In genomic region chrY:14290656-14291375, GRCh38 we compare ENCODE assay signal across 18 cellular contexts.
"Had no signal": no experiment of that assay in that cellular context is flagged by ENCODE, and none has a peak within 500 bp of the region (broad histone marks: within the 10 kb centered on the region; RNA-seq: fewer than 3 reads in every experiment).

No MANE protein-coding gene starts in this region.

- ATAC-seq: effector memory CD8-positive, alpha-beta T cell; left lung; stimulated activated naive CD8-positive, alpha-beta T cell treated with anti-CD3 and anti-CD28 coated beads, Interleukin-15, Interleukin-2, amounts not matched to agents 100 U/mL and 50 U/mL, for 24 hours had no signal

- H3K27me3 Mint-ChIP-seq: activated naive CD8-positive, alpha-beta T cell; effector memory CD8-positive, alpha-beta T cell had no signal

- H3K4me1 ChIP-seq: left lung, tibial artery had no signal

- H3K27ac Mint-ChIP-seq: activated naive CD8-positive, alpha-beta T cell; effector memory CD8-positive, alpha-beta T cell; nephron progenitor cell had no signal

- H3K36me3 Mint-ChIP-seq: activated naive CD8-positive, alpha-beta T cell had no signal

- H3K4me3 ChIP-seq: cardiac muscle cell, left lung, tibial artery had no signal

- DNase-seq: activated CD4-positive, CD25-positive, alpha-beta regulatory T cell treated with anti-CD3 and anti-CD28 coated beads, Interleukin-2, amount 50 U/mL, for 72 hours; amniotic stem cell; dermis blood vessel endothelial cell; effector memory CD8-positive, alpha-beta T cell; foreskin fibroblast; hypothalamus; left lung; midbrain; nephron progenitor cell; occipital lobe; stimulated activated CD4-positive, alpha-beta T cell treated with anti-CD3 and anti-CD28 coated beads, Interleukin-2, amount 100 ng/mL, for 24 hours; stimulated activated naive CD8-positive, alpha-beta T cell treated with anti-CD3 and anti-CD28 coated beads, Interleukin-15, Interleukin-2, amounts not matched to agents 100 U/mL and 50 U/mL, for 24 hours; substantia nigra; T-helper 2 cell; tibial artery had no signal

- H3K36me3 ChIP-seq: cardiac muscle cell, left lung, tibial artery had no signal

- H3K4me3 Mint-ChIP-seq: activated naive CD8-positive, alpha-beta T cell; effector memory CD8-positive, alpha-beta T cell; nephron progenitor cell had no signal

- H3K9me3 ChIP-seq: left lung, tibial artery had no signal

- H3K9me3 Mint-ChIP-seq: nephron progenitor cell had no signal

- H3K4me1 Mint-ChIP-seq: nephron progenitor cell had no signal

- H3K27ac ChIP-seq: cardiac muscle cell, left lung, tibial artery, VCaP had no signal

- H3K27me3 ChIP-seq: cardiac muscle cell, left lung, tibial artery had no signal
